In genomic region chr19:13119654-13120053, GRCh38 we compare ENCODE assay signal across 8 cellular contexts. TPM values are rescaled to one million over a fixed set of nuclear protein-coding genes. Genes with fewer than 3 reads are reported as not detected.
A peak's percentile ranks its signal among the peaks of the same experiment; 100 is the strongest.
DNase-seq lines count a peak whose midpoint lies in the region; ATAC-seq and TF ChIP-seq lines count a peak whose summit lies in the region.

No MANE protein-coding gene starts in this region.

- no peak overlapping the region for H3K4me3 ChIP-seq in CD8-positive, alpha-beta memory T cell (ENCODE audit: low read length)
- H3K4me3 ChIP-seq in NT2/D1 (ENCODE audit: insufficient read length, low read depth) (peak overlapping the region; percentile 75), neural cell (ENCODE audit: low read length) (peak overlapping the region; percentile 93), aorta (ENCODE audit: low read length in 2 of 2) (no peak overlapping the region), prostate gland (no peak overlapping the region)
- H3K4me3 ChIP-seq in effector memory CD4-positive, alpha-beta T cell (ENCODE audit: insufficient read depth, low read depth, low read length, poor library complexity, severe bottlenecking), result peak overlapping the region; percentile 11

- TF ChIP-seq CTCF in neural cell (IDR thresholded peaks at IDR 0.05; ENCODE audit: poor library complexity, severe bottlenecking) (no peak), prostate gland (IDR thresholded peaks at IDR 0.05) (no peak)

- no peak for TF ChIP-seq EP300 in neural cell (conservative IDR thresholded peaks at IDR 0.05; ENCODE audit: poor library complexity, severe bottlenecking)

- H4K20me1 ChIP-seq in neural cell (ENCODE audit: insufficient read depth), result no peaks in the 10 kb centered on the region

- H3K36me3 Mint-ChIP-seq in CD8-positive, alpha-beta memory T cell, result peaks cover 0 to 26% (median 0%) of the 10 kb centered on the region in 3 donors

- H3K4me3 Mint-ChIP-seq in CD8-positive, alpha-beta memory T cell, result peak overlapping the region; percentile 74 to 92 (median 88)

- intact Hi-C loops in aorta (cut with DNase I) (no loop called here), prostate gland (cut with DNase I) (no loop called here)

- no peak for TF ChIP-seq POLR2A in prostate gland (IDR thresholded peaks at IDR 0.05)

- peak overlapping the region; percentile 41 to 84 (median 64) for H3K27ac Mint-ChIP-seq in CD8-positive, alpha-beta memory T cell

- H3K27me3 Mint-ChIP-seq in CD8-positive, alpha-beta memory T cell, result peaks cover 0 to 5% of the 10 kb centered on the region in 2 donors

- no peak for DNase-seq in CD8-positive, alpha-beta memory T cell
- no peak for DNase-seq in NT2/D1 (ENCODE audit: low read depth, low spot score)
- DNase-seq in effector memory CD4-positive, alpha-beta T cell, result no peak
- no peak for DNase-seq in UCSD-AML1 (lab: John Stamatoyannopoulos, UW; ENCODE audit: unreplicated experiment)
- DNase-seq in aorta, result no peak
- no peak for DNase-seq in prostate gland (ENCODE audit: low spot score)

- CTCF ChIA-PET in CD8-positive, alpha-beta memory T cell (lab: Charles Lee), result interaction anchor here (0.8 to 3.8 kb wide), 3 partner anchors 8 to 33 kb away, joined by 3 to 22 read pairs (median 3); no protein-coding TSS in a partner anchor

- H3K27ac ChIP-seq in CD8-positive, alpha-beta memory T cell (ENCODE audit: low read depth, low read length), result peak overlapping the region; percentile 68
- H3K27ac ChIP-seq in effector memory CD4-positive, alpha-beta T cell (ENCODE audit: insufficient read depth, low read length, poor library complexity, severe bottlenecking), result no peak overlapping the region
- H3K27ac ChIP-seq in neural cell (ENCODE audit: low read length), result no peak overlapping the region
- no peak overlapping the region for H3K27ac ChIP-seq in aorta (ENCODE audit: low read depth in 1 of 2, low read length in 2 of 2)
- H3K27ac ChIP-seq in prostate gland, result no peak overlapping the region

- no peaks in the 10 kb centered on the region for H3K9me3 ChIP-seq in CD8-positive, alpha-beta memory T cell (ENCODE audit: low read length)
- H3K9me3 ChIP-seq in NT2/D1 (ENCODE audit: insufficient read depth, low read length), result no peaks in the 10 kb centered on the region
- no peaks in the 10 kb centered on the region for H3K9me3 ChIP-seq in effector memory CD4-positive, alpha-beta T cell (ENCODE audit: control insufficient read depth, low read length)
- H3K9me3 ChIP-seq in neural cell (ENCODE audit: low read length), result no peaks in the 10 kb centered on the region
- H3K9me3 ChIP-seq in aorta (ENCODE audit: control insufficient read depth, low read length), result no peaks in the 10 kb centered on the region
- no peaks in the 10 kb centered on the region for H3K9me3 ChIP-seq in prostate gland

- H3K9me2 ChIP-seq in neural cell (ENCODE audit: insufficient read depth, low read length), result no peaks in the 10 kb centered on the region

- no peaks in the 10 kb centered on the region for H3K9me3 Mint-ChIP-seq in CD8-positive, alpha-beta memory T cell

- H2AFZ ChIP-seq in neural cell (ENCODE audit: low read depth, low read length), result no peak overlapping the region

- H3K79me2 ChIP-seq in neural cell (replicated peaks; ENCODE audit: insufficient read depth, low read length), result peaks cover 52% of the 10 kb centered on the region

- H3K4me2 ChIP-seq in neural cell (ENCODE audit: low read length), result peak overlapping the region; percentile 73

- POLR2A ChIA-PET in CD8-positive, alpha-beta memory T cell (lab: Charles Lee), result no interaction called here

- no peak for TF ChIP-seq RAD21 in neural cell (conservative IDR thresholded peaks at IDR 0.05)

- H3K4me1 Mint-ChIP-seq in CD8-positive, alpha-beta memory T cell, result peaks cover 61 to 74% (median 68%) of the 10 kb centered on the region in 3 donors

- H3K9ac ChIP-seq in NT2/D1 (ENCODE audit: insufficient read length, low read depth), result peak overlapping the region; percentile 83
- H3K9ac ChIP-seq in neural cell (ENCODE audit: low read length), result peak overlapping the region; percentile 94

- H3K4me1 ChIP-seq in CD8-positive, alpha-beta memory T cell (ENCODE audit: insufficient read depth, low read length), result peaks cover 36% of the 10 kb centered on the region
- H3K4me1 ChIP-seq in NT2/D1 (ENCODE audit: insufficient read depth, insufficient read length) (peaks cover 45% of the 10 kb centered on the region), aorta (ENCODE audit: control insufficient read depth in 1 of 2, insufficient read depth in 2 of 2, low read length in 2 of 2) (peaks cover 0 to 2% of the 10 kb centered on the region in 2 donors), prostate gland (replicated peaks) (peaks cover 11% of the 10 kb centered on the region)
- peaks cover 36% of the 10 kb centered on the region for H3K4me1 ChIP-seq in effector memory CD4-positive, alpha-beta T cell (ENCODE audit: control insufficient read depth, insufficient read depth, low read length, poor library complexity, severe bottlenecking)

- WGBS in aorta, 2 donors, result 63 to 70% methylated on average over 10 of the region's 10 CpGs
- 69% methylated on average over 10 of the region's 10 CpGs for WGBS in prostate gland

- no peaks in the 10 kb centered on the region for H3K27me3 ChIP-seq in CD8-positive, alpha-beta memory T cell (ENCODE audit: insufficient read depth, low read length, poor library complexity, severe bottlenecking)
- H3K27me3 ChIP-seq in NT2/D1 (ENCODE audit: insufficient read depth, insufficient read length) (no peaks in the 10 kb centered on the region), neural cell (ENCODE audit: insufficient read depth, low read depth, low read length) (no peaks in the 10 kb centered on the region), aorta (ENCODE audit: control insufficient read depth in 1 of 2, insufficient read depth in 2 of 2, low read length in 1 of 2) (no peaks in the 10 kb centered on the region), prostate gland (replicated peaks; ENCODE audit: insufficient read depth) (no peaks in the 10 kb centered on the region)
- H3K27me3 ChIP-seq in effector memory CD4-positive, alpha-beta T cell (replicated peaks; ENCODE audit: control insufficient read depth, insufficient read depth, low read length, poor library complexity, severe bottlenecking), result no peaks in the 10 kb centered on the region

- H3F3A ChIP-seq in neural cell (ENCODE audit: insufficient read depth, low read length, poor library complexity, severe bottlenecking), result no peaks in the 10 kb centered on the region

- H3K36me3 ChIP-seq in CD8-positive, alpha-beta memory T cell (ENCODE audit: insufficient read depth, low read length), result no peaks in the 10 kb centered on the region
- H3K36me3 ChIP-seq in NT2/D1 (ENCODE audit: insufficient read depth, insufficient read length, low read length), result peaks cover 68% of the 10 kb centered on the region
- peaks cover 3% of the 10 kb centered on the region for H3K36me3 ChIP-seq in effector memory CD4-positive, alpha-beta T cell (ENCODE audit: control insufficient read depth, insufficient read depth, low read length)
- no peaks in the 10 kb centered on the region for H3K36me3 ChIP-seq in neural cell (ENCODE audit: insufficient read depth, low read length)
- no peaks in the 10 kb centered on the region for H3K36me3 ChIP-seq in aorta (ENCODE audit: control insufficient read depth in 1 of 2, insufficient read depth in 2 of 2, low read length in 1 of 2)
- no peaks in the 10 kb centered on the region for H3K36me3 ChIP-seq in prostate gland

- no peak for ATAC-seq in HG02759 (IDR thresholded peaks at IDR 0.05; ENCODE audit: unreplicated experiment)
- no peak for ATAC-seq in aorta (ENCODE audit: low FRiP score)

TF ChIP-seq in neural cell, 6 proteins besides CTCF, POLR2A, EP300 and RAD21:
- TF ChIP-seq SMC3 (conservative IDR thresholded peaks at IDR 0.05; ENCODE audit: poor library complexity) (no peak), POLR2AphosphoS5 (IDR thresholded peaks at IDR 0.05) (no peak), EZH2 (IDR thresholded peaks at IDR 0.05; ENCODE audit: borderline replicate concordance, insufficient read depth, low read length, poor library complexity, severe bottlenecking) (no peak)

RNA-seq across cellular contexts. Expression of gene NACC1, which starts 1.6 kb away (rescaled TPM):
- 100 to 1,000 TPM in 1 of 2 experiments, 10 to 100 TPM in 1; 89.9 to 111 TPM for total RNA-seq in CD8-positive, alpha-beta memory T cell
- polyA plus RNA-seq in CD8-positive, alpha-beta memory T cell, result 3.9 TPM
- 11.6 and 16.1 TPM in 2 replicates for polyA plus RNA-seq in neural cell
- 13.9 and 16.6 TPM in 2 replicates for polyA minus RNA-seq in neural cell
- 10 to 100 TPM; 26.0 to 37.4 TPM for total RNA-seq in aorta
- 1 to 10 TPM; 5.0 to 7.8 TPM for polyA plus RNA-seq in aorta
- total RNA-seq in prostate gland, result 10 to 100 TPM; 52.4 to 91.9 TPM

RNA-seq across cellular contexts. Expression of gene TRMT1, which starts 3.1 kb away (rescaled TPM):
- total RNA-seq in CD8-positive, alpha-beta memory T cell, result 100 to 1,000 TPM; 138 TPM
- polyA plus RNA-seq in CD8-positive, alpha-beta memory T cell, result 18.2 TPM
- polyA plus RNA-seq in neural cell (80.3 and 94.4 TPM in 2 replicates), aorta (10 to 100 TPM; 17.9 to 62.2 TPM)
- 19.0 and 19.3 TPM in 2 replicates for polyA minus RNA-seq in neural cell
- total RNA-seq in aorta (10 to 100 TPM; 23.9 to 26.5 TPM), prostate gland (10 to 100 TPM; 23.3 to 55.4 TPM)

RNA-seq across cellular contexts. Expression of gene LYL1, which starts 17.0 kb away (rescaled TPM):
- 1 to 10 TPM; 2.3 to 2.5 TPM for total RNA-seq in CD8-positive, alpha-beta memory T cell
- 4.1 TPM for polyA plus RNA-seq in CD8-positive, alpha-beta memory T cell
- polyA plus RNA-seq in neural cell, result not detected in 2 replicates
- not detected in 2 replicates for polyA minus RNA-seq in neural cell
- total RNA-seq in aorta, result 10 to 100 TPM in 1 of 2 donors, 1 to 10 TPM in 1; 8.7 to 28.6 TPM
- 1 to 10 TPM; 7.3 to 9.3 TPM for polyA plus RNA-seq in aorta
- total RNA-seq in prostate gland, result 10 to 100 TPM in 1 of 2 donors, 1 to 10 TPM in 1; 4.6 to 13.3 TPM

RNA-seq across cellular contexts. Expression of gene STX10, which starts 30.5 kb away (rescaled TPM):
- 10 to 100 TPM; 60.9 to 63.7 TPM for total RNA-seq in CD8-positive, alpha-beta memory T cell
- 58.7 TPM for polyA plus RNA-seq in CD8-positive, alpha-beta memory T cell
- polyA plus RNA-seq in neural cell (157 and 191 TPM in 2 replicates), aorta (100 to 1,000 TPM in 1 of 2 donors, 10 to 100 TPM in 1; 70.5 to 105 TPM)
- polyA minus RNA-seq in neural cell, result 38.1 and 42.4 TPM in 2 replicates
- total RNA-seq in aorta (10 to 100 TPM; 33.0 to 47.4 TPM), prostate gland (10 to 100 TPM; 42.5 to 48.6 TPM)

RNA-seq across cellular contexts. Expression of gene IER2, which starts 30.6 kb away (rescaled TPM):
- 100 to 1,000 TPM; 102 to 111 TPM for total RNA-seq in CD8-positive, alpha-beta memory T cell
- polyA plus RNA-seq in CD8-positive, alpha-beta memory T cell, result 277 TPM
- polyA plus RNA-seq in neural cell (23.3 and 25.9 TPM in 2 replicates), aorta (100 to 1,000 TPM in 1 of 2 donors, 10 to 100 TPM in 1; 39.7 to 269 TPM)
- polyA minus RNA-seq in neural cell, result 14.8 and 19.5 TPM in 2 replicates
- total RNA-seq in aorta (100 to 1,000 TPM; 143 to 239 TPM), prostate gland (10 to 100 TPM; 34.7 to 75.7 TPM)

Comparison
In these comparisons a context has a peak if more than half of its experiments do, and no peak if none do; other contexts are left out.
1. H3K4me3 ChIP-seq: peak in NT2/D1 (single experiment), effector memory CD4-positive, alpha-beta T cell (single experiment) and neural cell (single experiment); none in CD8-positive, alpha-beta memory T cell (single experiment), aorta (0 of 2) and prostate gland (0 of 2).